In the genomic region with DNA sequence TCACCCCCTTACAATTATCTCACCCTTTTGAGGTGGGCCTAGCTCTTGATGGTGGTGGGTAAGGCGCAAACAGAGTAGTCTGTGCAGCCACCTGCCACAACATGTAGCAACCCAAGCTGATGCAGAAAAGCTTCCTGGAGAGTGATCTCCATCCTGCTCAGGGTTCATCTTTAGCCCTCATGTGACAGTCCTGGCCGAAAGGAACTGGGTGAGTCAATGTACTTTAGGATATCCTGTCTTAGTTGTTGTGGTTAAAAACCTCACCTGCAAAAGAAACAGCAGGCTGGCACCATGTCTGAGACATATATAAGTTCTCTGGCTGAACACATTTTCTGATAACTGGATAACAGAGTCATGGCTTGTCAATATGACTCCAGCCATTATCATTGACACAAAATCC, we compare ENCODE assay signal across 27 cellular contexts.
DNase-seq lines count a peak whose midpoint lies in the region; ATAC-seq, FAIRE-seq and TF ChIP-seq lines count a peak whose summit lies in the region.
"Had no signal": no experiment of that assay in that cellular context is flagged by ENCODE, and none has a peak within 500 bp of the region (broad histone marks: within the 10 kb centered on the region; RNA-seq: fewer than 3 reads in every experiment).

No MANE protein-coding gene starts in this region.

- H3K27me3 ChIP-seq in MM.1S (replicated peaks; ENCODE audit: insufficient read depth, low read length) (no peaks in the 10 kb centered on the region), bronchial epithelial cell (ENCODE audit: control insufficient read depth, insufficient read depth, low read length) (no peaks in the 10 kb centered on the region)
- H3K27me3 ChIP-seq: BE2C had no signal

- TF ChIP-seq CTCF in MM.1S (IDR thresholded peaks at IDR 0.05; ENCODE audit: low read length): no peak
- TF ChIP-seq CTCF in bronchial epithelial cell (IDR thresholded peaks at IDR 0.05; ENCODE audit: insufficient read depth, low read length, severe bottlenecking): no peak

- in situ Hi-C loops in KBM-7 (cut with MboI; ENCODE audit: low pct_unique_long_range_greater_than_20kb, low sequenced_read_pairs): no loop called here

- no peaks in the 10 kb centered on the region for H3K9me2 ChIP-seq in MM.1S (replicated peaks; ENCODE audit: insufficient read depth, low read length)

- no peak overlapping the region for H3K9ac ChIP-seq in MM.1S (ENCODE audit: low read length)
- H3K9ac ChIP-seq: KMS-11 had no signal

- ATAC-seq in GM21723 (IDR thresholded peaks at IDR 0.05; ENCODE audit: unreplicated experiment): no peak
- ATAC-seq: Panc1 had no signal

- H3K36me3 ChIP-seq in MM.1S (replicated peaks; ENCODE audit: insufficient read depth, low read length) (no peaks in the 10 kb centered on the region), bronchial epithelial cell (ENCODE audit: control insufficient read depth, insufficient read depth, low read length) (no peaks in the 10 kb centered on the region)
- H3K36me3 ChIP-seq: BE2C had no signal

- no peaks in the 10 kb centered on the region for H3K79me2 ChIP-seq in MM.1S (ENCODE audit: low read length)

- FAIRE-seq in bronchial epithelial cell (lab: Jason Lieb, UNC): no peak
- FAIRE-seq: GM12892, GM19239, H54, HTR-8/SVneo had no signal

- peaks cover 15% of the 10 kb centered on the region for H3K4me1 ChIP-seq in MM.1S (ENCODE audit: low read length)
- H3K4me1 ChIP-seq: BE2C had no signal

- H3K27ac ChIP-seq in MM.1S (ENCODE audit: low read length): peak overlapping the region; percentile 54; the same call in 1 of the 2 replicates
- H3K27ac ChIP-seq: 22Rv1, KMS-11, SK-N-MC had no signal

- DNase-seq in activated gamma-delta T cell treated with Interleukin-2 at 50 U/mL for 16 hours (peak; percentile 3), activated gamma-delta T cell (lab: John Stamatoyannopoulos, UW) (no peak), MM.1S (peak; percentile 76), bronchial epithelial cell (ENCODE audit: low read depth) (peak; percentile 46), NCI-H1105 (lab: John Stamatoyannopoulos, UW) (no peak), KBM-7 (no peak)
- DNase-seq: ACHN; BE2C; CD8-positive, alpha-beta memory T cell; DMS 273 treated with DMSO at 0.1 percent for 48 hours; DMS79; GF-D8; MV-4-11; NCI-H1105 treated with DMSO at 0.1 percent for 48 hours; NCI-H2029; NCI-H446 treated with DMSO at 0.1 percent for 48 hours; NCI-H69; SIG-M5 had no signal

- H3K4me3 ChIP-seq in MM.1S (ENCODE audit: low read length): no peak overlapping the region
- no peak overlapping the region for H3K4me3 ChIP-seq in bronchial epithelial cell (ENCODE audit: low read depth, low read length)
- H3K4me3 ChIP-seq: SK-N-MC had no signal

- H2AFZ ChIP-seq in MM.1S (ENCODE audit: low read length): peak overlapping the region; percentile 31; the same call in 1 of the 2 replicates

- no peaks in the 10 kb centered on the region for H3K9me3 ChIP-seq in MM.1S (replicated peaks; ENCODE audit: insufficient read depth, low read length)
- H3K9me3 ChIP-seq: BE2C had no signal

- no peaks in the 10 kb centered on the region for H4K20me1 ChIP-seq in MM.1S (ENCODE audit: insufficient read depth, low read length)

- no peaks in the 10 kb centered on the region for H3F3A ChIP-seq in MM.1S (ENCODE audit: insufficient read depth, low read length)

- peak overlapping the region; percentile 21; the same call in 1 of the 2 replicates for H3K4me2 ChIP-seq in MM.1S (ENCODE audit: low read depth, low read length)
- H3K4me2 ChIP-seq: KMS-11 had no signal

Comparison
In these comparisons a context has a peak if more than half of its experiments do, and no peak if none do; other contexts are left out.
1. DNase-seq: peak in activated gamma-delta T cell treated with Interleukin-2 at 50 U/mL for 16 hours (single experiment), MM.1S (single experiment) and bronchial epithelial cell (single experiment); none in activated gamma-delta T cell (single experiment), NCI-H1105 (single experiment) and KBM-7 (single experiment).